In the genomic region with DNA sequence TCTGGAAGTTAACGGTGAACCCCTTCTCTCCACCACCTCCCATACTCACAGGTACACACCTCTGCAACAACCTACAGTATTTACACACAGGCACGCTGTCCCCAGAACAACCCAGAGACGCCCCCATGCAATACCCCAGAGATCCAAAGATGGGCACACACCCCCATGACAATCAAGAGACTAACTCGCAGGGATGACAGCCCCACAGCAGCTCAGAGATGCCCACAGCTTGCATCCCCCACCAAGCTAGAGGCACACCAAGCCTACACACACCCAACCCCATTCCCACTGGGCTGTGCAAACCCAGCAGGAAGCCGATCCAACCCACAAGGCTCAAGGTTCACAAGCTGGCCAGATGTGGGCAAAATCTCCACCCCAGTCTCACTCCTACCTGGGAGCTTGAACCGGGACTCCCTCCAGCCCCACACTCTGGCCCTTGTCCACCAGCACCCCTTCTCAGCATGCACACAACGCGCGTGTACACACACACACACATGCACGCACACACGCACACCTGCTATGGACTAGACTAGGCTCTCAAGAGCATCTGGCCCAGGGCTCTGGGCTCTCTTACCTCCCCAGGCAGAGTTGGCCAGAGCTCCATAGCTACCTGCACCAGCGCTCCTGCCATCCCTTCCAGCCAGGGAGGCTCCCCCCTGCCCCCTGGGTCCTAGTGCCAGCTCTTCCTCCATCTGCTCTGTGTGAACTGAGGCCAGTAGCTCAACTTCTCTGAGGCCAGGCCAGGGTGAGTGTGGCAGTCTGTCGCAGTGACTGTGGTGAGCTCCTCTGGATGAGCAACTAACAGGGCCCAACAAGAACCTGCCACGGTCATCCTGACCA, we compare ENCODE assay signal across 1 cellular context.
TF ChIP-seq lines count a peak whose summit lies in the region.

No MANE protein-coding gene starts in this region.

TF ChIP-seq in HepG2, 621 proteins besides CTCF, POLR2A, EP300 and RAD21 (continued from another document and continues in another):
- TF ChIP-seq, protein P1, sequence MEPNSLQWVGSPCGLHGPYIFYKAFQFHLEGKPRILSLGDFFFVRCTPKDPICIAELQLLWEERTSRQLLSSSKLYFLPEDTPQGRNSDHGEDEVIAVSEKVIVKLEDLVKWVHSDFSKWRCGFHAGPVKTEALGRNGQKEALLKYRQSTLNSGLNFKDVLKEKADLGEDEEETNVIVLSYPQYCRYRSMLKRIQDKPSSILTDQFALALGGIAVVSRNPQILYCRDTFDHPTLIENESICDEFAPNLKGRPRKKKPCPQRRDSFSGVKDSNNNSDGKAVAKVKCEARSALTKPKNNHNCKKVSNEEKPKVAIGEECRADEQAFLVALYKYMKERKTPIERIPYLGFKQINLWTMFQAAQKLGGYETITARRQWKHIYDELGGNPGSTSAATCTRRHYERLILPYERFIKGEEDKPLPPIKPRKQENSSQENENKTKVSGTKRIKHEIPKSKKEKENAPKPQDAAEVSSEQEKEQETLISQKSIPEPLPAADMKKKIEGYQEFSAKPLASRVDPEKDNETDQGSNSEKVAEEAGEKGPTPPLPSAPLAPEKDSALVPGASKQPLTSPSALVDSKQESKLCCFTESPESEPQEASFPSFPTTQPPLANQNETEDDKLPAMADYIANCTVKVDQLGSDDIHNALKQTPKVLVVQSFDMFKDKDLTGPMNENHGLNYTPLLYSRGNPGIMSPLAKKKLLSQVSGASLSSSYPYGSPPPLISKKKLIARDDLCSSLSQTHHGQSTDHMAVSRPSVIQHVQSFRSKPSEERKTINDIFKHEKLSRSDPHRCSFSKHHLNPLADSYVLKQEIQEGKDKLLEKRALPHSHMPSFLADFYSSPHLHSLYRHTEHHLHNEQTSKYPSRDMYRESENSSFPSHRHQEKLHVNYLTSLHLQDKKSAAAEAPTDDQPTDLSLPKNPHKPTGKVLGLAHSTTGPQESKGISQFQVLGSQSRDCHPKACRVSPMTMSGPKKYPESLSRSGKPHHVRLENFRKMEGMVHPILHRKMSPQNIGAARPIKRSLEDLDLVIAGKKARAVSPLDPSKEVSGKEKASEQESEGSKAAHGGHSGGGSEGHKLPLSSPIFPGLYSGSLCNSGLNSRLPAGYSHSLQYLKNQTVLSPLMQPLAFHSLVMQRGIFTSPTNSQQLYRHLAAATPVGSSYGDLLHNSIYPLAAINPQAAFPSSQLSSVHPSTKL (CRISPR knock-in tag; IDR thresholded peaks at IDR 0.05): 0 out of 2 replicates have a peak, but pooled peaks have one; percentile 21
- TF ChIP-seq, protein P2, sequence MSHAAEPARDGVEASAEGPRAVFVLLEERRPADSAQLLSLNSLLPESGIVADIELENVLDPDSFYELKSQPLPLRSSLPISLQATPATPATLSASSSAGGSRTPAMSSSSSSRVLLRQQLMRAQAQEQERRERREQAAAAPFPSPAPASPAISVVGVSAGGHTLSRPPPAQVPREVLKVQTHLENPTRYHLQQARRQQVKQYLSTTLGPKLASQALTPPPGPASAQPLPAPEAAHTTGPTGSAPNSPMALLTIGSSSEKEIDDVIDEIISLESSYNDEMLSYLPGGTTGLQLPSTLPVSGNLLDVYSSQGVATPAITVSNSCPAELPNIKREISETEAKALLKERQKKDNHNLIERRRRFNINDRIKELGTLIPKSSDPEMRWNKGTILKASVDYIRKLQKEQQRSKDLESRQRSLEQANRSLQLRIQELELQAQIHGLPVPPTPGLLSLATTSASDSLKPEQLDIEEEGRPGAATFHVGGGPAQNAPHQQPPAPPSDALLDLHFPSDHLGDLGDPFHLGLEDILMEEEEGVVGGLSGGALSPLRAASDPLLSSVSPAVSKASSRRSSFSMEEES (CRISPR knock-in tag; IDR thresholded peaks at IDR 0.05): no peak
- no peak for TF ChIP-seq ZNF546 (CRISPR knock-in tag; conservative IDR thresholded peaks at IDR 0.05)
- peak; percentile 36; the same call in 1 of the 2 replicates for TF ChIP-seq BORCS8-MEF2B (CRISPR knock-in tag; IDR thresholded peaks at IDR 0.05)
- TF ChIP-seq ZNF674 (CRISPR knock-in tag; IDR thresholded peaks at IDR 0.05; ENCODE audit: low read depth): no peak
- no peak for TF ChIP-seq ISL2 (CRISPR knock-in tag; IDR thresholded peaks at IDR 0.05)
- TF ChIP-seq ARHGAP35 (CRISPR knock-in tag; IDR thresholded peaks at IDR 0.05; ENCODE audit: borderline replicate concordance): 0 out of 2 replicates have a peak, but pooled peaks have one; percentile 38
- 0 out of 2 replicates have a peak, but pooled peaks have one; percentile 64 for TF ChIP-seq PHF21A (CRISPR knock-in tag; IDR thresholded peaks at IDR 0.05)
- no peak for TF ChIP-seq ZNF230 (CRISPR knock-in tag; IDR thresholded peaks at IDR 0.05)
- TF ChIP-seq, protein P3, sequence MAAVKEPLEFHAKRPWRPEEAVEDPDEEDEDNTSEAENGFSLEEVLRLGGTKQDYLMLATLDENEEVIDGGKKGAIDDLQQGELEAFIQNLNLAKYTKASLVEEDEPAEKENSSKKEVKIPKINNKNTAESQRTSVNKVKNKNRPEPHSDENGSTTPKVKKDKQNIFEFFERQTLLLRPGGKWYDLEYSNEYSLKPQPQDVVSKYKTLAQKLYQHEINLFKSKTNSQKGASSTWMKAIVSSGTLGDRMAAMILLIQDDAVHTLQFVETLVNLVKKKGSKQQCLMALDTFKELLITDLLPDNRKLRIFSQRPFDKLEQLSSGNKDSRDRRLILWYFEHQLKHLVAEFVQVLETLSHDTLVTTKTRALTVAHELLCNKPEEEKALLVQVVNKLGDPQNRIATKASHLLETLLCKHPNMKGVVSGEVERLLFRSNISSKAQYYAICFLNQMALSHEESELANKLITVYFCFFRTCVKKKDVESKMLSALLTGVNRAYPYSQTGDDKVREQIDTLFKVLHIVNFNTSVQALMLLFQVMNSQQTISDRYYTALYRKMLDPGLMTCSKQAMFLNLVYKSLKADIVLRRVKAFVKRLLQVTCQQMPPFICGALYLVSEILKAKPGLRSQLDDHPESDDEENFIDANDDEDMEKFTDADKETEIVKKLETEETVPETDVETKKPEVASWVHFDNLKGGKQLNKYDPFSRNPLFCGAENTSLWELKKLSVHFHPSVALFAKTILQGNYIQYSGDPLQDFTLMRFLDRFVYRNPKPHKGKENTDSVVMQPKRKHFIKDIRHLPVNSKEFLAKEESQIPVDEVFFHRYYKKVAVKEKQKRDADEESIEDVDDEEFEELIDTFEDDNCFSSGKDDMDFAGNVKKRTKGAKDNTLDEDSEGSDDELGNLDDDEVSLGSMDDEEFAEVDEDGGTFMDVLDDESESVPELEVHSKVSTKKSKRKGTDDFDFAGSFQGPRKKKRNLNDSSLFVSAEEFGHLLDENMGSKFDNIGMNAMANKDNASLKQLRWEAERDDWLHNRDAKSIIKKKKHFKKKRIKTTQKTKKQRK (IDR thresholded peaks at IDR 0.05; ENCODE audit: low read length): no peak
- TF ChIP-seq, protein P4, sequence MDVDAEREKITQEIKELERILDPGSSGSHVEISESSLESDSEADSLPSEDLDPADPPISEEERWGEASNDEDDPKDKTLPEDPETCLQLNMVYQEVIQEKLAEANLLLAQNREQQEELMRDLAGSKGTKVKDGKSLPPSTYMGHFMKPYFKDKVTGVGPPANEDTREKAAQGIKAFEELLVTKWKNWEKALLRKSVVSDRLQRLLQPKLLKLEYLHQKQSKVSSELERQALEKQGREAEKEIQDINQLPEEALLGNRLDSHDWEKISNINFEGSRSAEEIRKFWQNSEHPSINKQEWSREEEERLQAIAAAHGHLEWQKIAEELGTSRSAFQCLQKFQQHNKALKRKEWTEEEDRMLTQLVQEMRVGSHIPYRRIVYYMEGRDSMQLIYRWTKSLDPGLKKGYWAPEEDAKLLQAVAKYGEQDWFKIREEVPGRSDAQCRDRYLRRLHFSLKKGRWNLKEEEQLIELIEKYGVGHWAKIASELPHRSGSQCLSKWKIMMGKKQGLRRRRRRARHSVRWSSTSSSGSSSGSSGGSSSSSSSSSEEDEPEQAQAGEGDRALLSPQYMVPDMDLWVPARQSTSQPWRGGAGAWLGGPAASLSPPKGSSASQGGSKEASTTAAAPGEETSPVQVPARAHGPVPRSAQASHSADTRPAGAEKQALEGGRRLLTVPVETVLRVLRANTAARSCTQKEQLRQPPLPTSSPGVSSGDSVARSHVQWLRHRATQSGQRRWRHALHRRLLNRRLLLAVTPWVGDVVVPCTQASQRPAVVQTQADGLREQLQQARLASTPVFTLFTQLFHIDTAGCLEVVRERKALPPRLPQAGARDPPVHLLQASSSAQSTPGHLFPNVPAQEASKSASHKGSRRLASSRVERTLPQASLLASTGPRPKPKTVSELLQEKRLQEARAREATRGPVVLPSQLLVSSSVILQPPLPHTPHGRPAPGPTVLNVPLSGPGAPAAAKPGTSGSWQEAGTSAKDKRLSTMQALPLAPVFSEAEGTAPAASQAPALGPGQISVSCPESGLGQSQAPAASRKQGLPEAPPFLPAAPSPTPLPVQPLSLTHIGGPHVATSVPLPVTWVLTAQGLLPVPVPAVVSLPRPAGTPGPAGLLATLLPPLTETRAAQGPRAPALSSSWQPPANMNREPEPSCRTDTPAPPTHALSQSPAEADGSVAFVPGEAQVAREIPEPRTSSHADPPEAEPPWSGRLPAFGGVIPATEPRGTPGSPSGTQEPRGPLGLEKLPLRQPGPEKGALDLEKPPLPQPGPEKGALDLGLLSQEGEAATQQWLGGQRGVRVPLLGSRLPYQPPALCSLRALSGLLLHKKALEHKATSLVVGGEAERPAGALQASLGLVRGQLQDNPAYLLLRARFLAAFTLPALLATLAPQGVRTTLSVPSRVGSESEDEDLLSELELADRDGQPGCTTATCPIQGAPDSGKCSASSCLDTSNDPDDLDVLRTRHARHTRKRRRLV (CRISPR knock-in tag; IDR thresholded peaks at IDR 0.05): no peak
- no peak for TF ChIP-seq ELF4 (CRISPR knock-in tag; IDR thresholded peaks at IDR 0.05; ENCODE audit: borderline replicate concordance)
- TF ChIP-seq KLF6 (CRISPR knock-in tag; IDR thresholded peaks at IDR 0.05): 0 out of 2 replicates have a peak, but pooled peaks have one; percentile 61
- no peak for TF ChIP-seq ADNP (CRISPR knock-in tag; IDR thresholded peaks at IDR 0.05)
- TF ChIP-seq ZNF383 (CRISPR knock-in tag; IDR thresholded peaks at IDR 0.05; ENCODE audit: borderline replicate concordance): 0 out of 2 replicates have a peak, but pooled peaks have one; percentile 71
- no peak for TF ChIP-seq ZNF510 (CRISPR knock-in tag; IDR thresholded peaks at IDR 0.05; ENCODE audit: low read depth)
- TF ChIP-seq ZNF598 (CRISPR knock-in tag; IDR thresholded peaks at IDR 0.05; ENCODE audit: borderline replicate concordance): peak; percentile 72; the same call in 1 of the 2 replicates
- no peak for TF ChIP-seq RBFOX2 (IDR thresholded peaks at IDR 0.05; ENCODE audit: low read depth, low read length)
- TF ChIP-seq ZNF343 (CRISPR knock-in tag; IDR thresholded peaks at IDR 0.05): no peak
- TF ChIP-seq XRCC5 (optimal IDR thresholded peaks at IDR 0.05; ENCODE audit: low read length): peak; percentile 36
- TF ChIP-seq KDM3A (CRISPR knock-in tag; IDR thresholded peaks at IDR 0.05; ENCODE audit: low read depth): no peak
- TF ChIP-seq, protein P5, sequence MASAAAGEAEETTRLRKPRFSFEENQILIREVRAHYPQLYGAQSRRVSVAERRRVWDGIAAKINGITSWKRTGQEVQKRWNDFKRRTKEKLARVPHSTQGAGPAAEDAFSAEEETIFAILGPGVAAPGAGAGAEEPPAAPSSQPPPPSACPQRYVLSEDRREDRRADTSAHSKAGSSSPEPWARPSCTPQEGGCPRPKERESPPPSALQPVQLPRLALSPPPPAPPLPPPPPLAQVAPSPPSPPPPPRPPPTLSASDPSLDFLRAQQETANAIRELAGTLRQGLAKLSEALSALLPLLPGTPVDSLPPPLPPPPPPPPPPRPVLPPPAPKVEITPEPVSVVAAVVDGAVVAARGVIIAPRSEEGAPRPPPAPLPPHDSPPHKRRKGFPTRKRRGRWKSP (CRISPR knock-in tag; IDR thresholded peaks at IDR 0.05): no peak
- TF ChIP-seq GABPA (IDR thresholded peaks at IDR 0.05; ENCODE audit: low read depth, low read length): no peak
- TF ChIP-seq GABPA (CRISPR knock-in tag; IDR thresholded peaks at IDR 0.05; ENCODE audit: low read depth): no peak
- TF ChIP-seq, protein P6, sequence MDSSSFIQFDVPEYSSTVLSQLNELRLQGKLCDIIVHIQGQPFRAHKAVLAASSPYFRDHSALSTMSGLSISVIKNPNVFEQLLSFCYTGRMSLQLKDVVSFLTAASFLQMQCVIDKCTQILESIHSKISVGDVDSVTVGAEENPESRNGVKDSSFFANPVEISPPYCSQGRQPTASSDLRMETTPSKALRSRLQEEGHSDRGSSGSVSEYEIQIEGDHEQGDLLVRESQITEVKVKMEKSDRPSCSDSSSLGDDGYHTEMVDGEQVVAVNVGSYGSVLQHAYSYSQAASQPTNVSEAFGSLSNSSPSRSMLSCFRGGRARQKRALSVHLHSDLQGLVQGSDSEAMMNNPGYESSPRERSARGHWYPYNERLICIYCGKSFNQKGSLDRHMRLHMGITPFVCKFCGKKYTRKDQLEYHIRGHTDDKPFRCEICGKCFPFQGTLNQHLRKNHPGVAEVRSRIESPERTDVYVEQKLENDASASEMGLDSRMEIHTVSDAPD (CRISPR knock-in tag; IDR thresholded peaks at IDR 0.05): peak; percentile 39; the same call in 1 of the 2 replicates
- 0 out of 2 replicates have a peak, but pooled peaks have one; percentile 74 for TF ChIP-seq KLF15 (CRISPR knock-in tag; IDR thresholded peaks at IDR 0.05; ENCODE audit: borderline replicate concordance)
- TF ChIP-seq ZNF703 (CRISPR knock-in tag; IDR thresholded peaks at IDR 0.05; ENCODE audit: borderline replicate concordance): no peak
- TF ChIP-seq MIER3 (CRISPR knock-in tag; IDR thresholded peaks at IDR 0.05; ENCODE audit: borderline replicate concordance): no peak
- no peak for TF ChIP-seq NFIC (IDR thresholded peaks at IDR 0.05; ENCODE audit: low read length)
- TF ChIP-seq, protein P7, sequence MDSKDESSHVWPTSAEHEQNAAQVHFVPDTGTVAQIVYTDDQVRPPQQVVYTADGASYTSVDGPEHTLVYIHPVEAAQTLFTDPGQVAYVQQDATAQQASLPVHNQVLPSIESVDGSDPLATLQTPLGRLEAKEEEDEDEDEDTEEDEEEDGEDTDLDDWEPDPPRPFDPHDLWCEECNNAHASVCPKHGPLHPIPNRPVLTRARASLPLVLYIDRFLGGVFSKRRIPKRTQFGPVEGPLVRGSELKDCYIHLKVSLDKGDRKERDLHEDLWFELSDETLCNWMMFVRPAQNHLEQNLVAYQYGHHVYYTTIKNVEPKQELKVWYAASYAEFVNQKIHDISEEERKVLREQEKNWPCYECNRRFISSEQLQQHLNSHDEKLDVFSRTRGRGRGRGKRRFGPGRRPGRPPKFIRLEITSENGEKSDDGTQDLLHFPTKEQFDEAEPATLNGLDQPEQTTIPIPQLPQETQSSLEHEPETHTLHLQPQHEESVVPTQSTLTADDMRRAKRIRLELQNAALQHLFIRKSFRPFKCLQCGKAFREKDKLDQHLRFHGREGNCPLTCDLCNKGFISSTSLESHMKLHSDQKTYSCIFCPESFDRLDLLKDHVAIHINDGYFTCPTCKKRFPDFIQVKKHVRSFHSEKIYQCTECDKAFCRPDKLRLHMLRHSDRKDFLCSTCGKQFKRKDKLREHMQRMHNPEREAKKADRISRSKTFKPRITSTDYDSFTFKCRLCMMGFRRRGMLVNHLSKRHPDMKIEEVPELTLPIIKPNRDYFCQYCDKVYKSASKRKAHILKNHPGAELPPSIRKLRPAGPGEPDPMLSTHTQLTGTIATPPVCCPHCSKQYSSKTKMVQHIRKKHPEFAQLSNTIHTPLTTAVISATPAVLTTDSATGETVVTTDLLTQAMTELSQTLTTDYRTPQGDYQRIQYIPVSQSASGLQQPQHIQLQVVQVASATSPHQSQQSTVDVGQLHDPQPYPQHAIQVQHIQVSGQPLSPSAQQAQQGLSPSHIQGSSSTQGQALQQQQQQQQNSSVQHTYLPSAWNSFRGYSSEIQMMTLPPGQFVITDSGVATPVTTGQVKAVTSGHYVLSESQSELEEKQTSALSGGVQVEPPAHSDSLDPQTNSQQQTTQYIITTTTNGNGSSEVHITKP (CRISPR knock-in tag; IDR thresholded peaks at IDR 0.05; ENCODE audit: low read depth): 0 out of 2 replicates have a peak, but pooled peaks have one; percentile 12
- no peak for TF ChIP-seq CREB1 (IDR thresholded peaks at IDR 0.05)
- TF ChIP-seq CREB1 (CRISPR knock-in tag; IDR thresholded peaks at IDR 0.05): no peak
- no peak for TF ChIP-seq ZNF589 (CRISPR knock-in tag; conservative IDR thresholded peaks at IDR 0.05)
